ENCODE assay signal across 31 cellular contexts in genomic region chr4:53810643-53811042, GRCh38.
"Had no signal": no experiment of that assay in that cellular context is flagged by ENCODE, and none has a peak within 500 bp of the region (broad histone marks: within the 10 kb centered on the region; RNA-seq: fewer than 3 reads in every experiment).

No MANE protein-coding gene starts in this region.

- H3K27ac ChIP-seq: neural progenitor cell, neutrophil, ovary, parathyroid adenoma, psoas muscle, right lobe of liver, sigmoid colon, suprapubic skin, testis, tibial artery, transverse colon, upper lobe of right lung, uterus had no signal

- H3K9me3 ChIP-seq: neutrophil, ovary, psoas muscle, right lobe of liver, sigmoid colon, suprapubic skin, testis, tibial artery, transverse colon, upper lobe of right lung, uterus had no signal

- H3K9ac ChIP-seq: neural progenitor cell, parathyroid adenoma had no signal

- H3K9me3 Mint-ChIP-seq: natural killer cell; nephron; neural progenitor cell; stimulated activated effector memory CD8-positive, alpha-beta T cell treated with anti-CD3 and anti-CD28 coated beads, Interleukin-12 subunit alpha, Interleukin-12 subunit beta, amount 100 ng/mL, for 72 hours; stimulated activated naive B cell treated with anti-CD40 and anti-IgM and Interleukin-4, amounts not matched to agents 10 μg/mL and 1 μg/mL and 100 μg/mL, for 72 hours; stimulated activated naive CD8-positive, alpha-beta T cell treated with anti-CD3 and anti-CD28 coated beads, Interleukin-15, amount 100 ng/mL, for 72 hours; type B pancreatic cell had no signal

- H3K36me3 Mint-ChIP-seq: naive thymus-derived CD4-positive, alpha-beta T cell; natural killer cell; neural progenitor cell; stimulated activated effector memory CD8-positive, alpha-beta T cell treated with anti-CD3 and anti-CD28 coated beads, Interleukin-12 subunit alpha, Interleukin-12 subunit beta, amount 100 ng/mL, for 72 hours; stimulated activated naive B cell treated with anti-CD40 and anti-IgM and Interleukin-4, amounts not matched to agents 10 μg/mL and 1 μg/mL and 100 μg/mL, for 72 hours; type B pancreatic cell had no signal

- H3K4me1 ChIP-seq: neural progenitor cell, parathyroid adenoma, psoas muscle, right lobe of liver, sigmoid colon, suprapubic skin, testis, tibial artery, transverse colon, upper lobe of right lung, uterus had no signal

- DNase-seq: naive thymus-derived CD4-positive, alpha-beta T cell; natural killer cell; nucleus accumbens; ovary; posterior cingulate gyrus; psoas muscle; right cardiac atrium; right lobe of liver; sigmoid colon; small intestine; stimulated activated CD4-positive, alpha-beta T cell treated with anti-CD3 and anti-CD28 coated beads, Interleukin-15, amount 100 ng/mL, for 24 hours; stimulated activated CD4-positive, alpha-beta T cell treated with anti-CD3 and anti-CD28 coated beads, Interleukin-2, amount 100 ng/mL, for 24 hours; stimulated activated CD4-positive, alpha-beta T cell treated with anti-CD3 and anti-CD28 coated beads, Interleukin-2, amount 100 ng/mL, for 48 hours; stimulated activated CD4-positive, alpha-beta T cell treated with anti-CD3 and anti-CD28 coated beads, Interleukin-4, amount 100 ng/mL, for 24 hours; stimulated activated naive B cell treated with anti-CD40 and anti-IgM and Interleukin-4, amounts not matched to agents 10 μg/mL and 1 μg/mL and 100 μg/mL, for 72 hours; stimulated activated naive CD4-positive, alpha-beta T cell treated with Interleukin-2 at 50 U/mL for 16 hours; stimulated activated naive CD8-positive, alpha-beta T cell treated with anti-CD3 and anti-CD28 coated beads, Interleukin-15, amount 100 ng/mL, for 72 hours; substantia nigra; testis; tibial artery; transverse colon; upper lobe of right lung; uterus had no signal

- H3K79me2 ChIP-seq: parathyroid adenoma had no signal

- H3K27ac Mint-ChIP-seq: naive thymus-derived CD4-positive, alpha-beta T cell; natural killer cell; nephron; neural progenitor cell; progenitor cell of endocrine pancreas; stimulated activated effector memory CD8-positive, alpha-beta T cell treated with anti-CD3 and anti-CD28 coated beads, Interleukin-12 subunit alpha, Interleukin-12 subunit beta, amount 100 ng/mL, for 72 hours; stimulated activated naive B cell treated with anti-CD40 and anti-IgM and Interleukin-4, amounts not matched to agents 10 μg/mL and 1 μg/mL and 100 μg/mL, for 72 hours; stimulated activated naive CD8-positive, alpha-beta T cell treated with anti-CD3 and anti-CD28 coated beads, Interleukin-15, amount 100 ng/mL, for 72 hours; type B pancreatic cell had no signal

- H3K27me3 ChIP-seq: neural progenitor cell, neutrophil, ovary, right lobe of liver, sigmoid colon, suprapubic skin, testis, tibial artery, transverse colon, upper lobe of right lung, uterus had no signal

- H3K4me3 Mint-ChIP-seq: naive thymus-derived CD4-positive, alpha-beta T cell; natural killer cell; nephron; neural progenitor cell; stimulated activated effector memory CD8-positive, alpha-beta T cell treated with anti-CD3 and anti-CD28 coated beads, Interleukin-12 subunit alpha, Interleukin-12 subunit beta, amount 100 ng/mL, for 72 hours; stimulated activated naive B cell treated with anti-CD40 and anti-IgM and Interleukin-4, amounts not matched to agents 10 μg/mL and 1 μg/mL and 100 μg/mL, for 72 hours; stimulated activated naive CD8-positive, alpha-beta T cell treated with anti-CD3 and anti-CD28 coated beads, Interleukin-15, amount 100 ng/mL, for 72 hours; type B pancreatic cell had no signal

- H3K4me2 ChIP-seq: neural progenitor cell had no signal

- H3K4me1 Mint-ChIP-seq: naive thymus-derived CD4-positive, alpha-beta T cell; natural killer cell; nephron; neural progenitor cell; stimulated activated effector memory CD8-positive, alpha-beta T cell treated with anti-CD3 and anti-CD28 coated beads, Interleukin-12 subunit alpha, Interleukin-12 subunit beta, amount 100 ng/mL, for 72 hours; stimulated activated naive B cell treated with anti-CD40 and anti-IgM and Interleukin-4, amounts not matched to agents 10 μg/mL and 1 μg/mL and 100 μg/mL, for 72 hours; stimulated activated naive CD8-positive, alpha-beta T cell treated with anti-CD3 and anti-CD28 coated beads, Interleukin-15, amount 100 ng/mL, for 72 hours had no signal

- H2AFZ ChIP-seq: neural progenitor cell, parathyroid adenoma had no signal

- ATAC-seq: naive thymus-derived CD4-positive, alpha-beta T cell; natural killer cell; psoas muscle; right cardiac atrium; right lobe of liver; stimulated activated effector memory CD8-positive, alpha-beta T cell treated with anti-CD3 and anti-CD28 coated beads, Interleukin-12 subunit alpha, Interleukin-12 subunit beta, amount 100 ng/mL, for 72 hours; stimulated activated naive B cell treated with anti-CD40 and anti-IgM and Interleukin-4, amounts not matched to agents 10 μg/mL and 1 μg/mL and 100 μg/mL, for 72 hours; stimulated activated naive CD8-positive, alpha-beta T cell treated with anti-CD3 and anti-CD28 coated beads, Interleukin-15, amount 100 ng/mL, for 72 hours; upper lobe of right lung had no signal

- H3K27me3 Mint-ChIP-seq: type B pancreatic cell had no signal

- H3K4me3 ChIP-seq: neural progenitor cell, ovary, psoas muscle, right lobe of liver, sigmoid colon, suprapubic skin, testis, tibial artery, transverse colon, upper lobe of right lung, uterus had no signal

- H3K36me3 ChIP-seq: neural progenitor cell, neutrophil, ovary, right lobe of liver, sigmoid colon, suprapubic skin, tibial artery, transverse colon, upper lobe of right lung, uterus had no signal
